In the genomic region with DNA sequence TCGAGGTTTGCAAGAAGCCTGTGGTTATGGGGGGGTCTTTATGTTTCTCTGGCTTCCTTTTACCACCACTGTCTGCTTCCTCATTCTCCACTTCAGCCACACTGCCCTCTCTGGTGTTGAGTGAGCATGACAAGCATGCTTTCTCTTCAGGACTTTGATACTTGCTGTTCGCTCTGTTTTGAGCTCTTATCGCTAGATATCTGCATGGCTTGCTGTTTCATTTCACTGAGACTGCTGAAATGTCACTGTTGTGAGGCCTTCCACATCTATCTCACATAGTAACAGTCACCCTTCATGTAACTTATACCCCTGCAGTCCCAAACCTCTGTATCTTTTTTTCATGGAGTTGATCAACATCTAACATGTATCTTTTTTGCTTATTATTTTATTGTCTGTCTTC, we compare ENCODE assay signal across 1 cellular context.
TF ChIP-seq lines count a peak whose summit lies in the region.

No MANE protein-coding gene starts in this region.

TF ChIP-seq in HCT116, 20 proteins besides CTCF, POLR2A, EP300 and RAD21 (continued from another document):
- TF ChIP-seq EZH2phosphoT487 (IDR thresholded peaks at IDR 0.05; ENCODE audit: borderline replicate concordance) = no peak
- no peak for TF ChIP-seq TCF7L2 (IDR thresholded peaks at IDR 0.05; ENCODE audit: borderline replicate concordance, extremely low read depth, insufficient read depth, insufficient read length)
